9 cellular contexts compared by ENCODE assay signal in genomic region chr2:1550658-1551316, GRCh38.
DNase-seq lines count a peak whose midpoint lies in the region; ATAC-seq lines count a peak whose summit lies in the region.
"Had no signal": no experiment of that assay in that cellular context is flagged by ENCODE, and none has a peak within 500 bp of the region (broad histone marks: within the 10 kb centered on the region; RNA-seq: fewer than 3 reads in every experiment).

No MANE protein-coding gene starts in this region.

- DNase-seq in CD4-positive, alpha-beta memory T cell = peak; percentile 31 to 57 (median 46)
- DNase-seq in SKM-1 (lab: John Stamatoyannopoulos, UW; ENCODE audit: unreplicated experiment) (peak; percentile 11), adipocyte (ENCODE audit: low read depth) (peak; percentile 66), hypothalamus (lab: John Stamatoyannopoulos, UW) (peak in 37 of 51 donors; percentile 7 to 69 (median 29)), kidney glomerular epithelial cell (lab: John Stamatoyannopoulos, UW) (no peak)
- DNase-seq in stimulated activated CD4-positive, alpha-beta T cell treated with anti-CD3 and anti-CD28 coated beads, Interleukin-1b, Interleukin-23, amount 100 ng/mL, for 24 hours (ENCODE audit: low read depth in 4 of 4, low spot score in 1 of 4) = peak; percentile 36 to 55 (median 50)

- no peak overlapping the region for H3K4me3 ChIP-seq in CD4-positive, alpha-beta memory T cell (ENCODE audit: low read length in 2 of 2)
- no peak overlapping the region for H3K4me3 ChIP-seq in adipocyte (ENCODE audit: low read length)

- H3K9me3 Mint-ChIP-seq in CD4-positive, alpha-beta memory T cell = no peaks in the 10 kb centered on the region
- H3K9me3 Mint-ChIP-seq: activated naive CD4-positive, alpha-beta T cell treated with anti-CD3 and anti-CD28 coated beads, Interleukin-2, amount 50 U/mL, for 24 hours had no signal

- no peak overlapping the region for H3K27ac Mint-ChIP-seq in CD4-positive, alpha-beta memory T cell
- H3K27ac Mint-ChIP-seq: activated naive CD4-positive, alpha-beta T cell treated with anti-CD3 and anti-CD28 coated beads, Interleukin-2, amount 50 U/mL, for 24 hours had no signal

- H3K27me3 ChIP-seq in CD4-positive, alpha-beta memory T cell (ENCODE audit: insufficient read depth, low read length) = no peaks in the 10 kb centered on the region
- peaks cover 20% of the 10 kb centered on the region for H3K27me3 ChIP-seq in adipocyte (replicated peaks; ENCODE audit: control insufficient read depth, insufficient read depth, low read length)

- intact Hi-C loops in CD4-positive, alpha-beta memory T cell (cut with micrococcal nuclease) = loop anchor here (1.0 kb wide), 1 partner anchor 696 kb away; no protein-coding TSS in a partner anchor

- no peaks in the 10 kb centered on the region for H3K36me3 Mint-ChIP-seq in CD4-positive, alpha-beta memory T cell
- H3K36me3 Mint-ChIP-seq: activated naive CD4-positive, alpha-beta T cell treated with anti-CD3 and anti-CD28 coated beads, Interleukin-2, amount 50 U/mL, for 24 hours had no signal

- POLR2A ChIA-PET in CD4-positive, alpha-beta memory T cell (lab: Charles Lee; ENCODE audit: partially characterized antibody) = no interaction called here

- CTCF ChIA-PET in CD4-positive, alpha-beta memory T cell (lab: Charles Lee; ENCODE audit: partially characterized antibody) = interaction anchor here (1.0 to 5.2 kb wide), 13 partner anchors 10 to 699 kb away, joined by 3 to 27 read pairs (median 4); no protein-coding TSS in a partner anchor

- no peak overlapping the region for H3K27ac ChIP-seq in CD4-positive, alpha-beta memory T cell (ENCODE audit: low read depth, low read length)

- H3K27me3 Mint-ChIP-seq in CD4-positive, alpha-beta memory T cell = peaks cover 0 to 5% of the 10 kb centered on the region in 2 donors
- H3K27me3 Mint-ChIP-seq: activated naive CD4-positive, alpha-beta T cell treated with anti-CD3 and anti-CD28 coated beads, Interleukin-2, amount 50 U/mL, for 24 hours had no signal

- no peak overlapping the region for H3K9ac ChIP-seq in adipocyte (ENCODE audit: low read length)

- no peaks in the 10 kb centered on the region for H3K36me3 ChIP-seq in CD4-positive, alpha-beta memory T cell (ENCODE audit: insufficient read depth, low read length)
- H3K36me3 ChIP-seq in adipocyte (ENCODE audit: control insufficient read depth, insufficient read depth, low read length, severe bottlenecking) = no peaks in the 10 kb centered on the region

- peaks cover 3 to 10% (median 7%) of the 10 kb centered on the region in 4 donors for H3K4me1 Mint-ChIP-seq in CD4-positive, alpha-beta memory T cell

- H3K4me1 ChIP-seq in CD4-positive, alpha-beta memory T cell (ENCODE audit: insufficient read depth, low read length) = peaks cover 11% of the 10 kb centered on the region
- peaks cover 25% of the 10 kb centered on the region for H3K4me1 ChIP-seq in adipocyte (ENCODE audit: control insufficient read depth, insufficient read depth, low read length)

- ATAC-seq in GM19372 (IDR thresholded peaks at IDR 0.05; ENCODE audit: low read depth, unreplicated experiment) (peak; percentile 77), HG03520 (IDR thresholded peaks at IDR 0.05; ENCODE audit: unreplicated experiment) (peak; percentile 49)

- H3K9me3 ChIP-seq in CD4-positive, alpha-beta memory T cell (ENCODE audit: control insufficient read depth in 1 of 2, low read length in 2 of 2) = no peaks in the 10 kb centered on the region
- no peaks in the 10 kb centered on the region for H3K9me3 ChIP-seq in adipocyte (ENCODE audit: control insufficient read depth, low read length)

- H3K4me3 Mint-ChIP-seq in CD4-positive, alpha-beta memory T cell = peak overlapping the region in 1 of 8 donors; percentile 26
- H3K4me3 Mint-ChIP-seq: activated naive CD4-positive, alpha-beta T cell treated with anti-CD3 and anti-CD28 coated beads, Interleukin-2, amount 50 U/mL, for 24 hours had no signal
